15 cellular contexts compared by ENCODE assay signal in genomic region chr6:147423111-147423510, GRCh38.
DNase-seq lines count a peak whose midpoint lies in the region; ATAC-seq and TF ChIP-seq lines count a peak whose summit lies in the region.
"Had no signal": no experiment of that assay in that cellular context is flagged by ENCODE, and none has a peak within 500 bp of the region (broad histone marks: within the 10 kb centered on the region; RNA-seq: fewer than 3 reads in every experiment).

No MANE protein-coding gene starts in this region.

- H3K9me3 Mint-ChIP-seq in endodermal cell, result peaks cover 13% of the 10 kb centered on the region
- H3K9me3 Mint-ChIP-seq in nephron progenitor cell, result peaks cover 14% of the 10 kb centered on the region
- peaks cover 8% of the 10 kb centered on the region for H3K9me3 Mint-ChIP-seq in stimulated activated memory B cell treated with anti-CD40 and anti-IgM and Interleukin-4, amounts not matched to agents 10 μg/mL and 1 μg/mL and 100 μg/mL, for 72 hours
- H3K9me3 Mint-ChIP-seq: HFFc6 had no signal

- TF ChIP-seq CTCF in endodermal cell (conservative IDR thresholded peaks at IDR 0.05), result no peak
- TF ChIP-seq CTCF in nephron progenitor cell (IDR thresholded peaks at IDR 0.05), result no peak
- no peak for TF ChIP-seq CTCF in upper lobe of right lung (IDR thresholded peaks at IDR 0.05)

- H3K9me3 ChIP-seq in endodermal cell (ENCODE audit: control insufficient read depth, low read length) (peaks cover 29% of the 10 kb centered on the region), upper lobe of right lung (no peaks in the 10 kb centered on the region)
- H3K9me3 ChIP-seq: Caco-2, HAP-1 had no signal

- H3K27ac Mint-ChIP-seq in endodermal cell, result no peak overlapping the region
- H3K27ac Mint-ChIP-seq in nephron progenitor cell, result peak overlapping the region; percentile 52
- H3K27ac Mint-ChIP-seq in stimulated activated memory B cell treated with anti-CD40 and anti-IgM and Interleukin-4, amounts not matched to agents 10 μg/mL and 1 μg/mL and 100 μg/mL, for 72 hours, result no peak overlapping the region
- H3K27ac Mint-ChIP-seq: CD4-positive, CD25-positive, alpha-beta regulatory T cell; CD8-positive, alpha-beta T cell; HFFc6 had no signal

- no peaks in the 10 kb centered on the region for H3K27me3 Mint-ChIP-seq in endodermal cell (ENCODE audit: insufficient read depth)
- peaks cover 10% of the 10 kb centered on the region for H3K27me3 Mint-ChIP-seq in nephron progenitor cell (ENCODE audit: low read depth, poor library complexity)
- no peaks in the 10 kb centered on the region for H3K27me3 Mint-ChIP-seq in stimulated activated memory B cell treated with anti-CD40 and anti-IgM and Interleukin-4, amounts not matched to agents 10 μg/mL and 1 μg/mL and 100 μg/mL, for 72 hours

- no peaks in the 10 kb centered on the region for H3K36me3 Mint-ChIP-seq in endodermal cell (ENCODE audit: low read depth)
- H3K36me3 Mint-ChIP-seq in nephron progenitor cell (ENCODE audit: low read depth), result no peaks in the 10 kb centered on the region
- H3K36me3 Mint-ChIP-seq in stimulated activated memory B cell treated with anti-CD40 and anti-IgM and Interleukin-4, amounts not matched to agents 10 μg/mL and 1 μg/mL and 100 μg/mL, for 72 hours, result no peaks in the 10 kb centered on the region
- H3K36me3 Mint-ChIP-seq: CD4-positive, CD25-positive, alpha-beta regulatory T cell; CD8-positive, alpha-beta T cell had no signal

- H3K27ac ChIP-seq in endodermal cell (ENCODE audit: low read depth, low read length), result no peak overlapping the region
- no peak overlapping the region for H3K27ac ChIP-seq in upper lobe of right lung
- H3K27ac ChIP-seq: C4-2B had no signal

- H3K4me1 Mint-ChIP-seq in endodermal cell (peaks cover 19% of the 10 kb centered on the region), nephron progenitor cell (peaks cover 17% of the 10 kb centered on the region)
- peaks cover 6% of the 10 kb centered on the region for H3K4me1 Mint-ChIP-seq in stimulated activated memory B cell treated with anti-CD40 and anti-IgM and Interleukin-4, amounts not matched to agents 10 μg/mL and 1 μg/mL and 100 μg/mL, for 72 hours

- WGBS in endodermal cell (ENCODE audit: insufficient coverage in 1 of 2, insufficient read length in 1 of 2), 2 experiments, result 86 to 92% methylated on average over 2 to 11 of the region's 11 CpGs

- ATAC-seq in upper lobe of right lung (peak; percentile 36), GM19467 (IDR thresholded peaks at IDR 0.05; ENCODE audit: unreplicated experiment) (no peak)
- ATAC-seq in stimulated activated memory B cell treated with anti-CD40 and anti-IgM and Interleukin-4, amounts not matched to agents 10 μg/mL and 1 μg/mL and 100 μg/mL, for 72 hours, result no peak
- ATAC-seq: CD8-positive, alpha-beta T cell had no signal

- H3K36me3 ChIP-seq in endodermal cell (ENCODE audit: control insufficient read depth, insufficient read depth, low read length) (no peaks in the 10 kb centered on the region), upper lobe of right lung (no peaks in the 10 kb centered on the region)
- H3K36me3 ChIP-seq: HAP-1 had no signal

- no peak for DNase-seq in endodermal cell
- DNase-seq in nephron progenitor cell, result no peak
- DNase-seq in upper lobe of right lung, result no peak
- no peak for DNase-seq in NCI-H510A (lab: John Stamatoyannopoulos, UW)
- DNase-seq: Caco-2; CD4-positive, CD25-positive, alpha-beta regulatory T cell; CD8-positive, alpha-beta T cell; DMS153; DND-41; GOT3; HFFc6 had no signal

- H3K4me3 Mint-ChIP-seq in endodermal cell, result no peak overlapping the region
- H3K4me3 Mint-ChIP-seq in nephron progenitor cell, result no peak overlapping the region
- no peak overlapping the region for H3K4me3 Mint-ChIP-seq in stimulated activated memory B cell treated with anti-CD40 and anti-IgM and Interleukin-4, amounts not matched to agents 10 μg/mL and 1 μg/mL and 100 μg/mL, for 72 hours
- H3K4me3 Mint-ChIP-seq: CD4-positive, CD25-positive, alpha-beta regulatory T cell; CD8-positive, alpha-beta T cell; HFFc6 had no signal

- peak overlapping the region; percentile 30 for H3K4me3 ChIP-seq in endodermal cell (ENCODE audit: low read length)
- H3K4me3 ChIP-seq in upper lobe of right lung, result no peak overlapping the region
- H3K4me3 ChIP-seq: HAP-1 had no signal

- no peak overlapping the region for H3K9ac ChIP-seq in endodermal cell (ENCODE audit: extremely low read depth, low read length, poor library complexity, severe bottlenecking)

- intact Hi-C loops in upper lobe of right lung (cut with DNase I), result no loop called here

- no peaks in the 10 kb centered on the region for H3K27me3 ChIP-seq in endodermal cell (ENCODE audit: control insufficient read depth, insufficient read depth, low read length, poor library complexity, severe bottlenecking)
- no peaks in the 10 kb centered on the region for H3K27me3 ChIP-seq in upper lobe of right lung

- no peaks in the 10 kb centered on the region for H3K4me1 ChIP-seq in endodermal cell (ENCODE audit: control insufficient read depth, insufficient read depth, low read length)
- no peaks in the 10 kb centered on the region for H3K4me1 ChIP-seq in upper lobe of right lung
- H3K4me1 ChIP-seq: Caco-2, HAP-1 had no signal
